ENCODE assay signal across 21 cellular contexts in the genomic region with DNA sequence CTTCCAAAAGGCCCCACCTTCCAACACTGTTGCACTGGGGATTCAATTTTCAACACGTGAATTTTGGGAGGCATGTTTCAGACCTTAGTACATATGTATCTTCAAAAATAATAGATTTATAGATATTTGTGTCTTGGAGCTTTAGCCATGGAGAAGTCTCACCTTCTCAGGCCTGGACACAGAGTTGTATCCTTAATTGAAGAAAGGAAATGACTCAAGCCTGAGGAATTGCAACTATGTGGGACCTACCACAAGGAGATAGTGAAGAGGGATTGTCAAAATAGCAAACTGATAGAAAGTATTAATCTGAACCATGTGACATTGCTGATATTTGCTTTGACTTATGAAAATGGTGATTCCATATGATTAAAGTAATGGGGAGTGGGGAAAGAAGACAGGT.
A peak's percentile ranks its signal among the peaks of the same experiment; 100 is the strongest.
DNase-seq lines count a peak whose midpoint lies in the region; ATAC-seq and TF ChIP-seq lines count a peak whose summit lies in the region.
"Had no signal": no experiment of that assay in that cellular context is flagged by ENCODE, and none has a peak within 500 bp of the region (broad histone marks: within the 10 kb centered on the region; RNA-seq: fewer than 3 reads in every experiment).

No MANE protein-coding gene starts in this region.

- H4K12ac ChIP-seq in trophoblast cell (ENCODE audit: low read depth, low read length), result no peak overlapping the region

- no peaks in the 10 kb centered on the region for H3K36me3 ChIP-seq in GM23338 (ENCODE audit: insufficient read depth)
- no peaks in the 10 kb centered on the region for H3K36me3 ChIP-seq in trophoblast cell (ENCODE audit: control insufficient read depth in 1 of 2, insufficient read depth in 2 of 2, low read length in 2 of 2)
- H3K36me3 ChIP-seq: lower lobe of right lung, thoracic aorta had no signal

- no peak overlapping the region; the same call in 1 of the 2 replicates for H3K27ac Mint-ChIP-seq in GM23338
- H3K27ac Mint-ChIP-seq: activated naive CD8-positive, alpha-beta T cell; nephron had no signal

- no peaks in the 10 kb centered on the region for H3K9me3 ChIP-seq in trophoblast cell (ENCODE audit: insufficient read depth, low read depth, low read length)
- H3K9me3 ChIP-seq: lower lobe of right lung, thoracic aorta had no signal

- H3K4me3 ChIP-seq in GM23338 (no peak overlapping the region), fibroblast of the aortic adventitia (ENCODE audit: low read depth, low read length) (no peak overlapping the region), trophoblast cell (ENCODE audit: low read depth, low read length) (no peak overlapping the region)
- H3K4me3 ChIP-seq: hepatocyte, lower lobe of right lung, thoracic aorta had no signal

- no peak overlapping the region for H2BK12ac ChIP-seq in trophoblast cell (ENCODE audit: low read length)

- H3K4me3 Mint-ChIP-seq in GM23338, result no peak overlapping the region
- H3K4me3 Mint-ChIP-seq: activated naive CD8-positive, alpha-beta T cell; nephron had no signal

- H3F3A ChIP-seq in GM23338 (replicated peaks; ENCODE audit: low read depth), result no peaks in the 10 kb centered on the region

- H2AK5ac ChIP-seq in trophoblast cell (ENCODE audit: low read length), result no peak overlapping the region

- H3K27me3 ChIP-seq in GM23338 (ENCODE audit: insufficient read depth), result no peaks in the 10 kb centered on the region
- H3K27me3 ChIP-seq in trophoblast cell (ENCODE audit: insufficient read depth, low read length), result no peaks in the 10 kb centered on the region
- H3K27me3 ChIP-seq: hepatocyte had no signal

- H2BK5ac ChIP-seq in trophoblast cell (ENCODE audit: low read depth, low read length, poor library complexity), result peak overlapping the region; percentile 56

- H3K27me3 Mint-ChIP-seq in GM23338 (ENCODE audit: insufficient read depth, low read depth, poor library complexity), result no peaks in the 10 kb centered on the region
- H3K27me3 Mint-ChIP-seq: activated naive CD8-positive, alpha-beta T cell had no signal

- no peak overlapping the region for H3K27ac ChIP-seq in GM23338 (ENCODE audit: low read depth)
- no peak overlapping the region for H3K27ac ChIP-seq in RWPE1
- no peak overlapping the region for H3K27ac ChIP-seq in trophoblast cell (ENCODE audit: low read depth, low read length)
- H3K27ac ChIP-seq: C4-2B, hepatocyte, lower lobe of right lung, thoracic aorta had no signal

- H3K9me3 Mint-ChIP-seq in GM23338, result no peaks in the 10 kb centered on the region
- H3K9me3 Mint-ChIP-seq: nephron had no signal

- no CpG with 5 or more reads among the region's 1 CpG for WGBS in trophoblast cell (ENCODE audit: extremely low coverage, insufficient coverage, insufficient read length)

- H4K8ac ChIP-seq in trophoblast cell (ENCODE audit: low read depth, low read length), result peak overlapping the region; percentile 60

- H3K79me1 ChIP-seq in trophoblast cell (ENCODE audit: low read length), result peaks cover 2% of the 10 kb centered on the region

- no peak overlapping the region for H4K91ac ChIP-seq in trophoblast cell (ENCODE audit: low read depth, low read length)

- POLR2A ChIA-PET in RWPE1 (lab: Yijun Ruan, JAX; ENCODE audit: low non-redundant PET), result no interaction called here

- H3K79me2 ChIP-seq in GM23338 (replicated peaks; ENCODE audit: insufficient read depth), result no peaks in the 10 kb centered on the region
- no peaks in the 10 kb centered on the region for H3K79me2 ChIP-seq in trophoblast cell (ENCODE audit: control insufficient read depth, insufficient read depth, low read length, poor library complexity)
- H3K79me2 ChIP-seq: hepatocyte had no signal

- H3K14ac ChIP-seq in trophoblast cell (ENCODE audit: low read length), result no peak overlapping the region

- H2BK120ac ChIP-seq in trophoblast cell (ENCODE audit: insufficient read depth, low read length, poor library complexity), result no peak overlapping the region

- DNase-seq in GM23338 (ENCODE audit: low spot score), result peak; percentile 32
- DNase-seq in RWPE1 (ENCODE audit: low spot score), result peak; percentile 16
- DNase-seq in fibroblast of the aortic adventitia (ENCODE audit: low read depth), result peak; percentile 28
- DNase-seq in trophoblast cell, result no peak
- DNase-seq in stimulated activated naive CD8-positive, alpha-beta T cell treated with anti-CD3 and anti-CD28 coated beads, Interleukin-15, Interleukin-2, amounts not matched to agents 100 U/mL and 50 U/mL, for 24 hours, result no peak
- no peak for DNase-seq in H4 (ENCODE audit: low spot score)
- DNase-seq in DMS53 treated with DMSO at 0.1 percent for 48 hours (lab: John Stamatoyannopoulos, UW; ENCODE audit: unreplicated experiment), result no peak
- DNase-seq: activated T-cell treated with anti-CD3 and anti-CD28 coated beads for 4 hours; erythroblast; lower lobe of right lung; NCI-H1930; NCI-H526; retina; stimulated activated CD4-positive, alpha-beta T cell treated with anti-CD3 and anti-CD28 coated beads, Interleukin-1b, Interleukin-23, amount 100 ng/mL, for 48 hours had no signal

- H3K18ac ChIP-seq in trophoblast cell (ENCODE audit: low read length), result no peak overlapping the region

- H3K9me2 ChIP-seq in GM23338 (ENCODE audit: insufficient read depth), result peaks cover 4% of the 10 kb centered on the region; the same call in 1 of the 2 replicates

- H3K4me1 Mint-ChIP-seq in GM23338, result peaks cover 10% of the 10 kb centered on the region
- H3K4me1 Mint-ChIP-seq: nephron had no signal

- H3K9ac ChIP-seq in trophoblast cell (ENCODE audit: low read length), result no peak overlapping the region

- H4K20me1 ChIP-seq in GM23338 (replicated peaks; ENCODE audit: insufficient read depth), result no peaks in the 10 kb centered on the region

- H3K23ac ChIP-seq in trophoblast cell (ENCODE audit: low read length), result no peak overlapping the region

- H3K36me3 Mint-ChIP-seq in GM23338 (ENCODE audit: low read depth), result no peaks in the 10 kb centered on the region
- H3K36me3 Mint-ChIP-seq: activated naive CD8-positive, alpha-beta T cell had no signal

- ATAC-seq in GM23338 (no peak), GM21381 (IDR thresholded peaks at IDR 0.05; ENCODE audit: unreplicated experiment) (no peak)
- no peak for ATAC-seq in stimulated activated naive CD8-positive, alpha-beta T cell treated with anti-CD3 and anti-CD28 coated beads, Interleukin-15, Interleukin-2, amounts not matched to agents 100 U/mL and 50 U/mL, for 24 hours
- ATAC-seq: activated CD4-positive, CD25-positive, alpha-beta regulatory T cell treated with anti-CD3 and anti-CD28 coated beads, Interleukin-2, amount 50 U/mL, for 24 hours; lower lobe of right lung had no signal

- CTCF ChIA-PET in RWPE1 (lab: Yijun Ruan, JAX), result no interaction called here

- H3K4me1 ChIP-seq in GM23338 (ENCODE audit: insufficient read depth), result no peaks in the 10 kb centered on the region; the same call in 1 of the 2 replicates
- H3K4me1 ChIP-seq in trophoblast cell (ENCODE audit: control insufficient read depth in 1 of 2, insufficient read depth in 2 of 2, low read length in 2 of 2), result peaks cover 3% of the 10 kb centered on the region in 2 experiments
- H3K4me1 ChIP-seq: lower lobe of right lung had no signal

- peak overlapping the region; percentile 1; the same call in 1 of the 2 replicates for H3K4me2 ChIP-seq in GM23338
- no peak overlapping the region for H3K4me2 ChIP-seq in trophoblast cell (ENCODE audit: low read length)
- H3K4me2 ChIP-seq: hepatocyte had no signal

- H3K4ac ChIP-seq in trophoblast cell (ENCODE audit: low read depth, low read length), result no peak overlapping the region

- H2AFZ ChIP-seq in GM23338 (no peak overlapping the region), trophoblast cell (ENCODE audit: insufficient read depth, low read length, poor library complexity) (no peak overlapping the region)
- H2AFZ ChIP-seq: hepatocyte had no signal

- no peak for TF ChIP-seq CTCF in GM23338 (conservative IDR thresholded peaks at IDR 0.05; ENCODE audit: low read depth in 2 of 2)
- no peak for TF ChIP-seq CTCF in RWPE1 (conservative IDR thresholded peaks at IDR 0.05; ENCODE audit: low read depth)
- no peak for TF ChIP-seq CTCF in fibroblast of the aortic adventitia (IDR thresholded peaks at IDR 0.05; ENCODE audit: insufficient read depth, low read length)

TF ChIP-seq in GM23338, 12 proteins besides CTCF, POLR2A, EP300 and RAD21 (continues in another document):
- TF ChIP-seq ZNF114 (CRISPR knock-in tag; IDR thresholded peaks at IDR 0.05) (no peak), EZH2 (IDR thresholded peaks at IDR 0.05; ENCODE audit: low read depth, unreplicated experiment) (no peak)

Comparison
In these comparisons a context has a peak if more than half of its experiments do, and no peak if none do; other contexts are left out.
1. DNase-seq: peak in GM23338 (single experiment), RWPE1 (single experiment) and fibroblast of the aortic adventitia (single experiment); none in trophoblast cell (0 of 2), stimulated activated naive CD8-positive, alpha-beta T cell treated with anti-CD3 and anti-CD28 coated beads, Interleukin-15, Interleukin-2, amounts not matched to agents 100 U/mL and 50 U/mL, for 24 hours (single experiment), H4 (single experiment) and DMS53 treated with DMSO at 0.1 percent for 48 hours (single experiment).